Comparison of ENCODE assay signal across 7 cellular contexts in genomic region chr3:52277972-52278509, GRCh38. TPM values are rescaled to one million over a fixed set of nuclear protein-coding genes. Genes with fewer than 3 reads are reported as not detected.
DNase-seq lines count a peak whose midpoint lies in the region; ATAC-seq, FAIRE-seq and TF ChIP-seq lines count a peak whose summit lies in the region.

No MANE protein-coding gene starts in this region.

- H3K9ac ChIP-seq in IMR-90 (ENCODE audit: low read depth, low read length), result peak overlapping the region; percentile 100

- intact Hi-C loops in IMR-90 (cut with micrococcal nuclease), result loop anchor here (2.0 to 5.0 kb wide), 2 partner anchors 15 to 41 kb away; partner anchors contain the start of gene TWF2

- TF ChIP-seq CTCF in IMR-90 (conservative IDR thresholded peaks at IDR 0.05; ENCODE audit: low read depth, low read length), result peak; percentile 17; the same call in 1 of the 2 replicates

- H3K27ac Mint-ChIP-seq in naive B cell, result peak overlapping the region; percentile 95 to 99 (median 99)

- WGBS in IMR-90 (ENCODE audit: extremely low coverage in 2 of 2, insufficient read length in 1 of 2), 2 experiments, result 0% methylated on average over 25 of the region's 54 CpGs; no CpG with 5 or more reads in 1 of the 2 experiments

- no peaks in the 10 kb centered on the region for H3K27me3 Mint-ChIP-seq in naive B cell

- H4K91ac ChIP-seq in IMR-90 (ENCODE audit: insufficient read depth, low read depth, low read length), result peak overlapping the region; percentile 97

- POLR2A ChIA-PET in IMR-90 (lab: Charles Lee; ENCODE audit: unreplicated experiment), result interaction anchor here (0.6 to 0.7 kb wide), 2 partner anchors 29 to 499 kb away, joined by 4 to 8 read pairs; no protein-coding TSS in a partner anchor

- H4K20me1 ChIP-seq in IMR-90 (ENCODE audit: insufficient read depth, low read length), result peaks cover 47% of the 10 kb centered on the region

- peaks cover 0 to 9% of the 10 kb centered on the region in 2 donors for H3K36me3 Mint-ChIP-seq in naive B cell

- dilution Hi-C loops in IMR-90 (cut with HindIII; ENCODE audit: low sequenced_read_pairs, unreplicated experiment), result no loop called here

- H3K4me1 Mint-ChIP-seq in naive B cell, result peaks cover 30 to 58% (median 46%) of the 10 kb centered on the region in 3 donors

- H3K27me3 ChIP-seq in IMR-90 (ENCODE audit: control insufficient read depth, insufficient read depth, low read length), result no peaks in the 10 kb centered on the region

- CTCF ChIA-PET in IMR-90 (lab: Yijun Ruan, JAX), result interaction anchor here (0.6 to 1.4 kb wide), 4 partner anchors 17 to 242 kb away, joined by 3 to 6 read pairs (median 4); no protein-coding TSS in a partner anchor

- H3K9me1 ChIP-seq in IMR-90 (ENCODE audit: insufficient read depth, low read length), result peaks cover 16% of the 10 kb centered on the region; the same call in 1 of the 2 replicates

- no peaks in the 10 kb centered on the region for H3K9me3 Mint-ChIP-seq in naive B cell

- no peaks in the 10 kb centered on the region for H3K9me3 ChIP-seq in IMR-90 (ENCODE audit: control insufficient read depth, insufficient read depth, low read length)

- H3K27ac ChIP-seq in IMR-90 (ENCODE audit: insufficient read depth, low read length) (peak overlapping the region; percentile 100), epithelial cell of prostate (peak overlapping the region; percentile 94), temporal lobe (ENCODE audit: low read depth, low read length) (peak overlapping the region; percentile 89)

- TF ChIP-seq RAD21 in IMR-90 (IDR thresholded peaks at IDR 0.05; ENCODE audit: low read length), result no peak

- peak overlapping the region; percentile 99 for H3K4ac ChIP-seq in IMR-90 (ENCODE audit: low read depth, low read length)

- ATAC-seq in GM21723 (IDR thresholded peaks at IDR 0.05; ENCODE audit: unreplicated experiment) (peak; percentile 66), IMR-90 (ENCODE audit: low read depth) (peak; percentile 79), naive B cell (ENCODE audit: low read depth in 2 of 2) (peak; percentile 69 to 71)

- peak overlapping the region; percentile 96 to 100 (median 98) for H3K4me3 Mint-ChIP-seq in naive B cell

- peak overlapping the region; percentile 92 for H3K56ac ChIP-seq in IMR-90 (ENCODE audit: extremely low read depth, insufficient read depth, low read length)

- H2AK5ac ChIP-seq in IMR-90 (ENCODE audit: low read depth, low read length), result peak overlapping the region; percentile 99

- peaks cover 4% of the 10 kb centered on the region for H3K36me3 ChIP-seq in IMR-90 (ENCODE audit: control insufficient read depth, insufficient read depth, low read length)

- TSS peak; percentile 42 for BruUV-seq in IMR-90 (replicated peaks; lab: Mats Ljungman, UMichigan)

- peak overlapping the region; percentile 97 for H3K18ac ChIP-seq in IMR-90 (ENCODE audit: low read depth, low read length)

- H2BK5ac ChIP-seq in IMR-90 (ENCODE audit: low read depth, low read length, poor library complexity, severe bottlenecking), result peak overlapping the region; percentile 100

- no peak overlapping the region for H2BK20ac ChIP-seq in IMR-90 (ENCODE audit: low read depth, low read length)

- H2BK120ac ChIP-seq in IMR-90 (ENCODE audit: low read depth, low read length), result peak overlapping the region; percentile 92

- in situ Hi-C loops in IMR-90 (cut with MboI; ENCODE audit: low sequenced_read_pairs), result no loop called here

- peak overlapping the region; percentile 97 for H3K4me3 ChIP-seq in IMR-90 (ENCODE audit: insufficient read depth, low read depth, low read length)

- peak overlapping the region; percentile 88 for H3K4me2 ChIP-seq in IMR-90 (ENCODE audit: low read depth, low read length)

- peak overlapping the region; percentile 98 for H2AFZ ChIP-seq in IMR-90 (replicated peaks; ENCODE audit: low read length, poor library complexity)

- FAIRE-seq in GM12891 (lab: Jason Lieb, UNC), result no peak

- peak overlapping the region; percentile 100 for H3K14ac ChIP-seq in IMR-90 (replicated peaks; ENCODE audit: low read depth, low read length)

- H2AK9ac ChIP-seq in IMR-90 (replicated peaks; ENCODE audit: low read depth, low read length, poor library complexity), result peak overlapping the region; percentile 98

- TF ChIP-seq POLR2A in GM12891 (IDR thresholded peaks at IDR 0.05; ENCODE audit: low read depth, low read length), result 0 out of 2 replicates have a peak, but pooled peaks have one; percentile 13
- TF ChIP-seq POLR2A in IMR-90 (IDR thresholded peaks at IDR 0.05; ENCODE audit: low read depth, low read length), result no peak

- peak overlapping the region; percentile 98 for H4K5ac ChIP-seq in IMR-90 (ENCODE audit: low read depth, low read length)

- H3K4me1 ChIP-seq in IMR-90 (ENCODE audit: control insufficient read depth, insufficient read depth, low read length), result peaks cover 14% of the 10 kb centered on the region

- no peak overlapping the region; the same call in 2 of the 3 replicates for H2BK15ac ChIP-seq in IMR-90 (ENCODE audit: low read depth, low read length)

- peaks cover 6 to 18% of the 10 kb centered on the region in 2 experiments; a peak in 3 of 4 replicates for H3K79me1 ChIP-seq in IMR-90 (ENCODE audit: low read depth in 1 of 2, low read length in 2 of 2)

- DNase-seq in GM12891 (ENCODE audit: insufficient read length, low spot score) (no peak), IMR-90 (no peak), epithelial cell of prostate (ENCODE audit: low read depth, low spot score) (no peak), naive B cell (peak; percentile 86)
- peak; percentile 73 for DNase-seq in activated CD4-positive, alpha-beta T cell treated with anti-CD3 and anti-CD28 coated beads for 48 hours

- H3K23ac ChIP-seq in IMR-90 (ENCODE audit: low read depth, low read length), result peak overlapping the region; percentile 100

- H4K8ac ChIP-seq in IMR-90 (ENCODE audit: low read depth in 2 of 2, low read length in 2 of 2), result peak overlapping the region; percentile 82 to 99

TF ChIP-seq in GM12891, 5 proteins besides CTCF, POLR2A, EP300 and RAD21:
- TF ChIP-seq PAX5 (IDR thresholded peaks at IDR 0.05; ENCODE audit: insufficient read depth, low read length, severe bottlenecking), result no peak
- TF ChIP-seq POU2F2 (IDR thresholded peaks at IDR 0.05; ENCODE audit: low read depth, low read length), result no peak; the same call in 1 of the 2 replicates
- peak; percentile 41; the same call in 1 of the 2 replicates for TF ChIP-seq POLR2AphosphoS5 (IDR thresholded peaks at IDR 0.05; ENCODE audit: low read depth, low read length)
- no peak for TF ChIP-seq SPI1 (IDR thresholded peaks at IDR 0.05; ENCODE audit: low read depth, low read length)

TF ChIP-seq in IMR-90, 13 proteins besides CTCF, POLR2A, EP300 and RAD21:
- TF ChIP-seq MXI1 (IDR thresholded peaks at IDR 0.05; ENCODE audit: borderline replicate concordance, low read depth, low read length) (peak; percentile 7; the same call in 1 of the 2 replicates), RFX5 (IDR thresholded peaks at IDR 0.05; ENCODE audit: low read depth, low read length) (no peak)

RNA-seq across cellular contexts. Expression of gene WDR82, which starts 0.4 kb away (rescaled TPM):
- 26.5 TPM for polyA plus RNA-seq in GM12891 (2012; ENCODE audit: low read depth, missing spikeins)
- total RNA-seq in IMR-90 (2012; rRNA removed) (65.3 and 68.1 TPM in 2 replicates), temporal lobe (135 TPM)
- polyA plus RNA-seq in IMR-90 (2012; rRNA removed) (30.9 and 38.1 TPM in 2 replicates), naive B cell (ENCODE audit: low read depth in 6 of 6) (10 to 100 TPM; 24.0 to 71.6 (median 58.9) TPM)
- 11.6 and 13.7 TPM in 2 replicates for polyA plus RNA-seq in IMR-90 (2012; cell fraction: cytosol; rRNA removed)
- polyA plus RNA-seq in IMR-90 (2012; cell fraction: nucleus; rRNA removed; ENCODE audit: low replicate concordance), result 4.1 and 16.9 TPM in 2 replicates

RNA-seq across cellular contexts. Expression of gene GLYCTK, which starts 9.6 kb away (rescaled TPM):
- 11.0 TPM for polyA plus RNA-seq in GM12891 (2012; ENCODE audit: low read depth, missing spikeins)
- total RNA-seq in IMR-90 (2012; rRNA removed) (6.4 and 6.8 TPM in 2 replicates), temporal lobe (1.2 TPM)
- polyA plus RNA-seq in IMR-90 (2012; rRNA removed) (13.9 and 15.6 TPM in 2 replicates), naive B cell (ENCODE audit: low read depth in 6 of 6) (1 to 10 TPM; 5.5 to 8.9 (median 6.6) TPM)
- 5.2 and 10.8 TPM in 2 replicates for polyA plus RNA-seq in IMR-90 (2012; cell fraction: cytosol; rRNA removed)
- 29.1 and 86.5 TPM in 2 replicates for polyA plus RNA-seq in IMR-90 (2012; cell fraction: nucleus; rRNA removed; ENCODE audit: low replicate concordance)

RNA-seq across cellular contexts. Expression of gene PPM1M, which starts 32.5 kb away (rescaled TPM):
- 19.3 TPM for polyA plus RNA-seq in GM12891 (2012; ENCODE audit: low read depth, missing spikeins)
- 12.2 and 13.1 TPM in 2 replicates for total RNA-seq in IMR-90 (2012; rRNA removed)
- 15.4 and 18.1 TPM in 2 replicates for polyA plus RNA-seq in IMR-90 (2012; rRNA removed)
- 12.1 and 14.9 TPM in 2 replicates for polyA plus RNA-seq in IMR-90 (2012; cell fraction: cytosol; rRNA removed)
- polyA plus RNA-seq in IMR-90 (2012; cell fraction: nucleus; rRNA removed; ENCODE audit: low replicate concordance), result 51.7 and 53.1 TPM in 2 replicates
- 10 to 100 TPM; 16.8 to 38.5 (median 21.4) TPM for polyA plus RNA-seq in naive B cell (ENCODE audit: low read depth in 6 of 6)
- 6.9 TPM for total RNA-seq in temporal lobe

RNA-seq across cellular contexts. Expression of gene DNAH1, which starts 38.1 kb away (rescaled TPM):
- 3.9 TPM for polyA plus RNA-seq in GM12891 (2012; ENCODE audit: low read depth, missing spikeins)
- 1.7 and 2.0 TPM in 2 replicates for total RNA-seq in IMR-90 (2012; rRNA removed)
- 3.8 and 4.0 TPM in 2 replicates for polyA plus RNA-seq in IMR-90 (2012; rRNA removed)
- polyA plus RNA-seq in IMR-90 (2012; cell fraction: cytosol; rRNA removed), result 0.44 and 2.1 TPM in 2 replicates
- 29.2 and 39.2 TPM in 2 replicates for polyA plus RNA-seq in IMR-90 (2012; cell fraction: nucleus; rRNA removed; ENCODE audit: low replicate concordance)
- polyA plus RNA-seq in naive B cell (ENCODE audit: low read depth in 6 of 6), result 1 to 10 TPM in 2 of 6 donors, under 1 TPM in 3, not detected in 1; 0.45 to 1.6 (median 0.65) TPM
- 1.7 TPM for total RNA-seq in temporal lobe

RNA-seq across cellular contexts. Expression of gene TWF2, which starts 39.1 kb away (rescaled TPM):
- 45.3 TPM for polyA plus RNA-seq in GM12891 (2012; ENCODE audit: low read depth, missing spikeins)
- total RNA-seq in IMR-90 (2012; rRNA removed), result 105 and 111 TPM in 2 replicates
- polyA plus RNA-seq in IMR-90 (2012; rRNA removed), result 145 and 158 TPM in 2 replicates
- polyA plus RNA-seq in IMR-90 (2012; cell fraction: cytosol; rRNA removed), result 165 and 194 TPM in 2 replicates
- 62.0 and 123 TPM in 2 replicates for polyA plus RNA-seq in IMR-90 (2012; cell fraction: nucleus; rRNA removed; ENCODE audit: low replicate concordance)
- 10 to 100 TPM; 48.5 to 90.8 (median 75.4) TPM for polyA plus RNA-seq in naive B cell (ENCODE audit: low read depth in 6 of 6)
- 17.2 TPM for total RNA-seq in temporal lobe

Comparison
In these comparisons a context has a peak if more than half of its experiments do, and no peak if none do; other contexts are left out.
1. DNase-seq: peak in activated CD4-positive, alpha-beta T cell treated with anti-CD3 and anti-CD28 coated beads for 48 hours (single experiment) and naive B cell (single experiment); none in GM12891 (single experiment), IMR-90 (single experiment) and epithelial cell of prostate (single experiment).
2. Peak in every context shown above with its lines, with median percentiles within 50 percentile points of each other: ATAC-seq and H3K27ac ChIP-seq.